In genomic region chr4:138681000-138681604, GRCh38 we compare ENCODE assay signal across 8 cellular contexts.
A peak's percentile ranks its signal among the peaks of the same experiment; 100 is the strongest.
DNase-seq lines count a peak whose midpoint lies in the region; ATAC-seq and TF ChIP-seq lines count a peak whose summit lies in the region.

No MANE protein-coding gene starts in this region.

- intact Hi-C loops in activated B cell treated with CpG ODN at 0.5 μM for 24 hours (cut with micrococcal nuclease): loop anchor here (1.0 to 5.0 kb wide), 5 partner anchors 498 to 1816 kb away; no protein-coding TSS in a partner anchor

- no peaks in the 10 kb centered on the region for H3K36me3 Mint-ChIP-seq in activated B cell treated with CpG ODN at 0.5 μM for 24 hours (ENCODE audit: low read depth)

- peaks cover 12% of the 10 kb centered on the region for H3K27me3 Mint-ChIP-seq in activated B cell treated with CpG ODN at 0.5 μM for 24 hours

- ATAC-seq in GM18861 (IDR thresholded peaks at IDR 0.05; ENCODE audit: unreplicated experiment) (peak; percentile 93), HG03135 (IDR thresholded peaks at IDR 0.05; ENCODE audit: unreplicated experiment) (peak; percentile 76), activated B cell treated with CpG ODN at 0.5 μM for 24 hours (ENCODE audit: low read depth) (peak; percentile 45)

- DNase-seq in ACHN (peak; percentile 66), NCI-H2196 (lab: John Stamatoyannopoulos, UW; ENCODE audit: unreplicated experiment) (peak; percentile 70), activated B cell treated with CpG ODN at 0.5 μM for 24 hours (peak; percentile 38), caudate nucleus (lab: John Stamatoyannopoulos, UW) (peak in 59 of 61 donors; percentile 3 to 92 (median 59)), kidney epithelial cell (ENCODE audit: low read depth) (no peak)
- peak; percentile 79 to 81 for DNase-seq in stimulated activated CD4-positive, alpha-beta T cell treated with anti-CD3 and anti-CD28 coated beads, Interleukin-2, amount 100 ng/mL, for 24 hours

- no peaks in the 10 kb centered on the region for H3K9me3 Mint-ChIP-seq in activated B cell treated with CpG ODN at 0.5 μM for 24 hours

- no peak overlapping the region for H3K4me3 ChIP-seq in kidney epithelial cell (ENCODE audit: low read depth, low read length)

- no peak overlapping the region for H3K27ac ChIP-seq in caudate nucleus (ENCODE audit: low read depth, low read length)

- POLR2A ChIA-PET in activated B cell treated with CpG ODN at 0.5 μM for 24 hours (lab: Charles Lee): no interaction called here

- peak overlapping the region; percentile 30 for H3K27ac Mint-ChIP-seq in activated B cell treated with CpG ODN at 0.5 μM for 24 hours

- no peaks in the 10 kb centered on the region for H3K4me1 Mint-ChIP-seq in activated B cell treated with CpG ODN at 0.5 μM for 24 hours

- in situ Hi-C loops in ACHN (cut with HindIII; ENCODE audit: low pct_ligation_motif_present, low pct_unique_long_range_greater_than_20kb, low sequenced_read_pairs): no loop called here

- TF ChIP-seq CTCF in activated B cell treated with CpG ODN at 0.5 μM for 24 hours (IDR thresholded peaks at IDR 0.05) (peak; percentile 91), kidney epithelial cell (IDR thresholded peaks at IDR 0.05; ENCODE audit: insufficient read depth, low read length, poor library complexity, severe bottlenecking) (peak; percentile 79)

- CTCF ChIA-PET in activated B cell treated with CpG ODN at 0.5 μM for 24 hours (lab: Charles Lee): interaction anchor here (1.1 to 2.1 kb wide), 9 partner anchors 10 to 862 kb away, joined by 3 to 12 read pairs (median 6); no protein-coding TSS in a partner anchor

- H3K4me3 Mint-ChIP-seq in activated B cell treated with CpG ODN at 0.5 μM for 24 hours: no peak overlapping the region

- no peaks in the 10 kb centered on the region for H3K27me3 ChIP-seq in kidney epithelial cell (ENCODE audit: control insufficient read depth, insufficient read depth, low read length)

- no peaks in the 10 kb centered on the region for H3K36me3 ChIP-seq in kidney epithelial cell (ENCODE audit: control insufficient read depth, insufficient read depth, low read length)
